8 cellular contexts compared by ENCODE assay signal in genomic region chr22:42925031-42925430, GRCh38.
A peak's percentile ranks its signal among the peaks of the same experiment; 100 is the strongest.
DNase-seq lines count a peak whose midpoint lies in the region; ATAC-seq and TF ChIP-seq lines count a peak whose summit lies in the region.
"Not testable (repeated sequence)": the region's sequence is repeated elsewhere in the genome, so short reads cannot be mapped to it uniquely, and the experiment has no call there.

No MANE protein-coding gene starts in this region.

- not testable (repeated sequence) for H3K4me3 ChIP-seq in esophagus squamous epithelium, prostate gland, stomach, upper lobe of right lung

- DNase-seq in T-helper 17 cell; central memory CD8-positive, alpha-beta T cell (ENCODE audit: low spot score in 2 of 2); esophagus squamous epithelium (lab: John Stamatoyannopoulos, UW); naive B cell; prostate gland (ENCODE audit: low spot score); stomach: not testable (repeated sequence)
- DNase-seq in upper lobe of right lung: peak; percentile 41

- not testable (repeated sequence) for TF ChIP-seq POLR2A in esophagus squamous epithelium (IDR thresholded peaks at IDR 0.05); prostate gland (IDR thresholded peaks at IDR 0.05); stomach (IDR thresholded peaks at IDR 0.05)

- H3K9me3 Mint-ChIP-seq in central memory CD8-positive, alpha-beta T cell; naive B cell: not testable (repeated sequence)

- not testable (repeated sequence) for TF ChIP-seq CTCF in C4-2B (conservative IDR thresholded peaks at IDR 0.05); esophagus squamous epithelium (IDR thresholded peaks at IDR 0.05); prostate gland (IDR thresholded peaks at IDR 0.05); stomach (IDR thresholded peaks at IDR 0.05); upper lobe of right lung (IDR thresholded peaks at IDR 0.05)

- peaks cover 40% of the 10 kb centered on the region for H3K4me1 Mint-ChIP-seq in T-helper 17 cell
- peaks cover 60% of the 10 kb centered on the region for H3K4me1 Mint-ChIP-seq in central memory CD8-positive, alpha-beta T cell
- peaks cover 68 to 87% (median 85%) of the 10 kb centered on the region in 3 donors for H3K4me1 Mint-ChIP-seq in naive B cell

- not testable (repeated sequence) for TF ChIP-seq EP300 in stomach (IDR thresholded peaks at IDR 0.05)

- H3K27ac Mint-ChIP-seq in T-helper 17 cell (peak overlapping the region; percentile 63), naive B cell (peak overlapping the region in 3 of 6 donors; percentile 60 to 89 (median 86))
- H3K27ac Mint-ChIP-seq in central memory CD8-positive, alpha-beta T cell (ENCODE audit: low read depth): peak overlapping the region; percentile 46

- not testable (repeated sequence) for H3K4me3 Mint-ChIP-seq in T-helper 17 cell; central memory CD8-positive, alpha-beta T cell
- peak overlapping the region in 5 of 8 donors; percentile 8 to 74 (median 39) for H3K4me3 Mint-ChIP-seq in naive B cell

- H3K27ac ChIP-seq in C4-2B (peak overlapping the region; percentile 82), esophagus squamous epithelium (peak overlapping the region in 3 of 4 donors; percentile 29 to 52 (median 49)), prostate gland (peak overlapping the region; percentile 67 to 93), stomach (peak overlapping the region; percentile 20 to 92 (median 89))
- not testable (repeated sequence) for H3K27ac ChIP-seq in upper lobe of right lung

- H3K36me3 ChIP-seq in esophagus squamous epithelium, prostate gland, stomach, upper lobe of right lung: not testable (repeated sequence)

- ATAC-seq in T-helper 17 cell; central memory CD8-positive, alpha-beta T cell (replicated peaks; ENCODE audit: extremely low read depth, poor library complexity, severe bottlenecking); naive B cell (ENCODE audit: low read depth in 2 of 2); upper lobe of right lung: not testable (repeated sequence)

- not testable (repeated sequence) for H3K27me3 Mint-ChIP-seq in T-helper 17 cell; central memory CD8-positive, alpha-beta T cell; naive B cell

- peaks cover 20 to 81% (median 42%) of the 10 kb centered on the region in 3 donors for H3K4me1 ChIP-seq in esophagus squamous epithelium
- peaks cover 36% of the 10 kb centered on the region for H3K4me1 ChIP-seq in prostate gland (replicated peaks)
- peaks cover 77 to 97% (median 88%) of the 10 kb centered on the region in 4 donors for H3K4me1 ChIP-seq in stomach
- H3K4me1 ChIP-seq in upper lobe of right lung: peaks cover 68% of the 10 kb centered on the region

- H3K36me3 Mint-ChIP-seq in T-helper 17 cell (ENCODE audit: low read depth); central memory CD8-positive, alpha-beta T cell (ENCODE audit: insufficient read depth); naive B cell: not testable (repeated sequence)

- WGBS in esophagus squamous epithelium, 2 donors: 95 to 96% methylated on average over 9 to 10 of the region's 10 CpGs
- 96% methylated on average over 10 of the region's 10 CpGs for WGBS in prostate gland
- 92 to 97% (median 95%) methylated on average over 10 of the region's 10 CpGs for WGBS in stomach, 5 donors

- H3K9me3 ChIP-seq in T-helper 17 cell (ENCODE audit: control insufficient read depth, low read length, poor library complexity, severe bottlenecking); esophagus squamous epithelium; prostate gland; stomach; upper lobe of right lung: not testable (repeated sequence)

- not testable (repeated sequence) for H3K27me3 ChIP-seq in esophagus squamous epithelium; prostate gland (replicated peaks; ENCODE audit: insufficient read depth); stomach; upper lobe of right lung

- intact Hi-C loops in esophagus squamous epithelium (cut with DNase I); prostate gland (cut with DNase I); stomach (cut with DNase I; ENCODE audit: low total_unique reads); upper lobe of right lung (cut with DNase I): not testable (repeated sequence)
